In genomic region chr2:32863326-32863725, GRCh38 we compare ENCODE assay signal across 16 cellular contexts.
DNase-seq lines count a peak whose midpoint lies in the region; ATAC-seq and TF ChIP-seq lines count a peak whose summit lies in the region.
"Had no signal": no experiment of that assay in that cellular context is flagged by ENCODE, and none has a peak within 500 bp of the region (broad histone marks: within the 10 kb centered on the region; RNA-seq: fewer than 3 reads in every experiment).

No MANE protein-coding gene starts in this region.

- H3K23ac ChIP-seq in IMR-90 (ENCODE audit: low read depth, low read length): peak overlapping the region; percentile 94

- no peaks in the 10 kb centered on the region for H3K79me2 ChIP-seq in osteoblast (ENCODE audit: insufficient read depth, low read length)

- peak overlapping the region; percentile 98 for H4K91ac ChIP-seq in IMR-90 (ENCODE audit: insufficient read depth, low read depth, low read length)

- H3K36me3 ChIP-seq in IMR-90 (ENCODE audit: control insufficient read depth, insufficient read depth, low read length) (no peaks in the 10 kb centered on the region), osteoblast (ENCODE audit: insufficient read depth, low read length) (no peaks in the 10 kb centered on the region), thyroid gland (no peaks in the 10 kb centered on the region)
- H3K36me3 ChIP-seq: BLaER1 had no signal

- POLR2A ChIA-PET in IMR-90 (lab: Charles Lee; ENCODE audit: unreplicated experiment): no interaction called here

- peak overlapping the region; percentile 88 for H2AK5ac ChIP-seq in IMR-90 (ENCODE audit: low read depth, low read length)

- H4K8ac ChIP-seq in IMR-90 (ENCODE audit: low read depth in 2 of 2, low read length in 2 of 2): peak overlapping the region; percentile 56 to 92; a peak in 3 of 4 replicates

- H2AFZ ChIP-seq in IMR-90 (replicated peaks; ENCODE audit: low read length, poor library complexity) (peak overlapping the region; percentile 73), osteoblast (ENCODE audit: low read length) (no peak overlapping the region)

- no peak for TF ChIP-seq RAD21 in IMR-90 (IDR thresholded peaks at IDR 0.05; ENCODE audit: low read length)

- DNase-seq in Calu3 (no peak), IMR-90 (no peak), chondrocyte (ENCODE audit: low spot score) (no peak), osteoblast (ENCODE audit: insufficient read length, low spot score, missing footprints) (no peak), GM19240 (ENCODE audit: insufficient read length, low spot score) (no peak), thyroid gland (no peak), cerebellum (ENCODE audit: low spot score) (no peak)
- DNase-seq: AML-193; Caco-2; CD8-positive, alpha-beta memory T cell; DMS53; GOT3; H9 had no signal

- intact Hi-C loops in Calu3 (cut with micrococcal nuclease; ENCODE audit: unreplicated experiment) (no loop called here), IMR-90 (cut with micrococcal nuclease) (loop anchor here (5.0 kb wide), 4 partner anchors 66 to 274 kb away; partner anchors contain the start of gene LTBP1), thyroid gland (cut with DNase I) (no loop called here)

- H3K4me1 Mint-ChIP-seq in Calu3 (ENCODE audit: low read depth, unreplicated experiment) (peaks cover 21% of the 10 kb centered on the region), chondrocyte (ENCODE audit: low read depth) (peaks cover 45% of the 10 kb centered on the region)

- no peaks in the 10 kb centered on the region for H3K9me3 Mint-ChIP-seq in Calu3 (ENCODE audit: low read depth, unreplicated experiment)
- no peaks in the 10 kb centered on the region for H3K9me3 Mint-ChIP-seq in chondrocyte (ENCODE audit: low read depth)
- H3K9me3 Mint-ChIP-seq: CD8-positive, alpha-beta memory T cell had no signal

- H3K27ac ChIP-seq in IMR-90 (ENCODE audit: insufficient read depth, low read length): peak overlapping the region; percentile 94; the same call in 1 of the 2 replicates
- H3K27ac ChIP-seq in osteoblast (ENCODE audit: low read depth, low read length): no peak overlapping the region
- no peak overlapping the region for H3K27ac ChIP-seq in thyroid gland
- H3K27ac ChIP-seq: BLaER1, HL-60, KMS-11 had no signal

- peak overlapping the region; percentile 2; the same call in 1 of the 2 replicates for H3K9ac ChIP-seq in IMR-90 (ENCODE audit: low read depth, low read length)
- H3K9ac ChIP-seq: BLaER1, KMS-11 had no signal

- peak overlapping the region; percentile 98 for H2BK5ac ChIP-seq in IMR-90 (ENCODE audit: low read depth, low read length, poor library complexity, severe bottlenecking)

- no TSS peak for BruUV-seq in Calu3 (replicated peaks; lab: Mats Ljungman, UMichigan)
- no TSS peak for BruUV-seq in IMR-90 (replicated peaks; lab: Mats Ljungman, UMichigan)

- CTCF ChIA-PET in Calu3 (lab: Charles Lee): interaction anchor here (1.0 kb wide), 1 partner anchor 38 kb away, joined by 3 read pairs; no protein-coding TSS in a partner anchor
- CTCF ChIA-PET in IMR-90 (lab: Yijun Ruan, JAX): no interaction called here

- peak overlapping the region; percentile 88; the same call in 1 of the 2 replicates for H3K56ac ChIP-seq in IMR-90 (ENCODE audit: extremely low read depth, insufficient read depth, low read length)

- H4K20me1 ChIP-seq in IMR-90 (ENCODE audit: insufficient read depth, low read length) (no peaks in the 10 kb centered on the region), osteoblast (ENCODE audit: insufficient read depth, low read length) (no peaks in the 10 kb centered on the region)
- H4K20me1 ChIP-seq: BLaER1 had no signal

- H3K27ac Mint-ChIP-seq in Calu3 (ENCODE audit: unreplicated experiment) (peak overlapping the region; percentile 48), chondrocyte (ENCODE audit: unreplicated experiment) (peak overlapping the region; percentile 99)
- H3K27ac Mint-ChIP-seq: H9 had no signal

- H3K36me3 Mint-ChIP-seq in Calu3 (ENCODE audit: insufficient read depth, unreplicated experiment) (peaks cover 8% of the 10 kb centered on the region), chondrocyte (ENCODE audit: low read depth) (no peaks in the 10 kb centered on the region)
- H3K36me3 Mint-ChIP-seq: CD8-positive, alpha-beta memory T cell had no signal

- dilution Hi-C loops in IMR-90 (cut with HindIII; ENCODE audit: low sequenced_read_pairs, unreplicated experiment): no loop called here

- peak overlapping the region; percentile 94 for H2BK120ac ChIP-seq in IMR-90 (ENCODE audit: low read depth, low read length)

- WGBS in IMR-90 (ENCODE audit: extremely low coverage in 2 of 2, insufficient read length in 1 of 2), 2 experiments: 100% methylated on average over 1 of the region's 2 CpGs; no CpG with 5 or more reads in 1 of the 2 experiments
- 85 to 91% methylated on average over 2 of the region's 2 CpGs for WGBS in thyroid gland, 2 donors

- peak overlapping the region; percentile 91 for H3K14ac ChIP-seq in IMR-90 (replicated peaks; ENCODE audit: low read depth, low read length)

- peak overlapping the region; percentile 93 for H3K4ac ChIP-seq in IMR-90 (ENCODE audit: low read depth, low read length)

- H4K5ac ChIP-seq in IMR-90 (ENCODE audit: low read depth, low read length): peak overlapping the region; percentile 83

- H3K18ac ChIP-seq in IMR-90 (ENCODE audit: low read depth, low read length): peak overlapping the region; percentile 13

- H3K4me2 ChIP-seq in IMR-90 (ENCODE audit: low read depth, low read length) (no peak overlapping the region), osteoblast (ENCODE audit: insufficient read depth, low read length) (peak overlapping the region; percentile 68)
- H3K4me2 ChIP-seq: BLaER1, KMS-11 had no signal

- in situ Hi-C loops in IMR-90 (cut with MboI; ENCODE audit: low sequenced_read_pairs): no loop called here

- H3K9me3 ChIP-seq in IMR-90 (ENCODE audit: control insufficient read depth, insufficient read depth, low read length) (no peaks in the 10 kb centered on the region), osteoblast (ENCODE audit: low read depth, low read length) (no peaks in the 10 kb centered on the region), thyroid gland (no peaks in the 10 kb centered on the region)
- H3K9me3 ChIP-seq: BLaER1, Caco-2 had no signal

- H2BK20ac ChIP-seq in IMR-90 (ENCODE audit: low read depth, low read length): peak overlapping the region; percentile 98

- H3K4me3 ChIP-seq in IMR-90 (ENCODE audit: insufficient read depth, low read depth, low read length): no peak overlapping the region
- H3K4me3 ChIP-seq in osteoblast (ENCODE audit: insufficient read depth, low read length): no peak overlapping the region
- no peak overlapping the region for H3K4me3 ChIP-seq in thyroid gland (replicated peaks in 1 of 3)
- H3K4me3 ChIP-seq: BLaER1 had no signal

- H3K4me3 Mint-ChIP-seq in Calu3 (ENCODE audit: low read depth, unreplicated experiment) (no peak overlapping the region), chondrocyte (ENCODE audit: unreplicated experiment) (no peak overlapping the region)
- H3K4me3 Mint-ChIP-seq: CD8-positive, alpha-beta memory T cell; H9 had no signal

- no peak for TF ChIP-seq CTCF in Calu3 (IDR thresholded peaks at IDR 0.05; ENCODE audit: unreplicated experiment)
- TF ChIP-seq CTCF in IMR-90 (conservative IDR thresholded peaks at IDR 0.05; ENCODE audit: low read depth, low read length): no peak
- TF ChIP-seq CTCF in chondrocyte (IDR thresholded peaks at IDR 0.05): no peak
- no peak for TF ChIP-seq CTCF in osteoblast (IDR thresholded peaks at IDR 0.05; ENCODE audit: extremely low read depth, low read depth, low read length)
- TF ChIP-seq CTCF in thyroid gland (IDR thresholded peaks at IDR 0.05): no peak

- H3K27me3 Mint-ChIP-seq in Calu3 (ENCODE audit: unreplicated experiment) (no peaks in the 10 kb centered on the region), chondrocyte (ENCODE audit: low read depth) (no peaks in the 10 kb centered on the region)

- H2AK9ac ChIP-seq in IMR-90 (replicated peaks; ENCODE audit: low read depth, low read length, poor library complexity): peak overlapping the region; percentile 8

- peak overlapping the region; percentile 87; the same call in 2 of the 3 replicates for H2BK15ac ChIP-seq in IMR-90 (ENCODE audit: low read depth, low read length)

- H3K79me1 ChIP-seq in IMR-90 (ENCODE audit: low read depth in 1 of 2, low read length in 2 of 2): no peaks in the 10 kb centered on the region

- H3K4me1 ChIP-seq in IMR-90 (ENCODE audit: control insufficient read depth, insufficient read depth, low read length) (peaks cover 16% of the 10 kb centered on the region), osteoblast (ENCODE audit: insufficient read depth, low read length) (peaks cover 30% of the 10 kb centered on the region), thyroid gland (peaks cover 6% of the 10 kb centered on the region in 2 donors)
- H3K4me1 ChIP-seq: BLaER1, Caco-2 had no signal

- H3K9me1 ChIP-seq in IMR-90 (ENCODE audit: insufficient read depth, low read length): peaks cover 11% of the 10 kb centered on the region

- TF ChIP-seq POLR2A in IMR-90 (IDR thresholded peaks at IDR 0.05; ENCODE audit: low read depth, low read length) (no peak), thyroid gland (IDR thresholded peaks at IDR 0.05) (no peak)

- H3K27me3 ChIP-seq in IMR-90 (ENCODE audit: control insufficient read depth, insufficient read depth, low read length) (no peaks in the 10 kb centered on the region), osteoblast (ENCODE audit: insufficient read depth, low read length) (no peaks in the 10 kb centered on the region), thyroid gland (no peaks in the 10 kb centered on the region)
- H3K27me3 ChIP-seq: BLaER1 had no signal

- no peak for ATAC-seq in IMR-90 (ENCODE audit: low read depth)

TF ChIP-seq in IMR-90, 13 proteins besides CTCF, POLR2A, EP300 and RAD21 (continues in another document):
- TF ChIP-seq MXI1 (IDR thresholded peaks at IDR 0.05; ENCODE audit: borderline replicate concordance, low read depth, low read length): no peak
- no peak for TF ChIP-seq USF2 (IDR thresholded peaks at IDR 0.05; ENCODE audit: low read depth, low read length)
- TF ChIP-seq SMC3 (IDR thresholded peaks at IDR 0.05; ENCODE audit: low read depth, low read length): no peak
